Comparison of ENCODE assay signal across 22 cellular contexts in genomic region chr4:151962138-151962845, GRCh38.
"Had no signal": no experiment of that assay in that cellular context is flagged by ENCODE, and none has a peak within 500 bp of the region (broad histone marks: within the 10 kb centered on the region; RNA-seq: fewer than 3 reads in every experiment).

No MANE protein-coding gene starts in this region.

- DNase-seq: activated CD4-positive, alpha-beta T cell treated with anti-CD3 and anti-CD28 coated beads, Interleukin-2, amount 50 U/mL, for 1 hour; activated naive CD4-positive, alpha-beta T cell treated with anti-CD3 and anti-CD28 coated beads, Interleukin-2, amount 10 ng/mL, durations not matched to agents 7 days and 5 days; activated T-cell treated with anti-CD3 and anti-CD28 coated beads for 4 hours; adrenal gland; body of pancreas; effector memory CD8-positive, alpha-beta T cell; glutamatergic neuron; immature natural killer cell; left colon; naive thymus-derived CD8-positive, alpha-beta T cell; sigmoid colon; stimulated activated CD4-positive, alpha-beta T cell treated with anti-CD3 and anti-CD28 coated beads, Interleukin-4, amount 100 ng/mL, for 1 hour; stimulated activated CD8-positive, alpha-beta memory T cell treated with anti-CD3 and anti-CD28 coated beads, Interleukin-4, amount 100 ng/mL, for 48 hours; T-helper 17 cell; testis; upper lobe of right lung had no signal

- H3K27ac ChIP-seq: body of pancreas, sigmoid colon, testis, upper lobe of right lung had no signal

- H3K27me3 ChIP-seq: adrenal gland, sigmoid colon, testis, upper lobe of right lung had no signal

- H3K4me1 Mint-ChIP-seq: activated T-helper 17 cell treated with anti-CD3 and anti-CD28 coated beads, Interleukin-2, amount 50 U/mL, for 72 hours; central memory CD8-positive, alpha-beta T cell; immature natural killer cell had no signal

- H3K4me3 Mint-ChIP-seq: activated naive CD4-positive, alpha-beta T cell treated with anti-CD3 and anti-CD28 coated beads, Interleukin-2, amount 10 ng/mL, durations not matched to agents 7 days and 5 days; activated T-helper 17 cell treated with anti-CD3 and anti-CD28 coated beads, Interleukin-2, amount 50 U/mL, for 72 hours; central memory CD8-positive, alpha-beta T cell; effector memory CD8-positive, alpha-beta T cell; immature natural killer cell; naive thymus-derived CD8-positive, alpha-beta T cell; stimulated activated naive CD8-positive, alpha-beta T cell treated with anti-CD3 and anti-CD28 coated beads, Interleukin-15, Interleukin-2, amounts not matched to agents 100 ng/mL and 50 ng/mL, for 24 hours; T-helper 17 cell; WTC11 had no signal

- H3K27ac Mint-ChIP-seq: activated naive CD4-positive, alpha-beta T cell treated with anti-CD3 and anti-CD28 coated beads, Interleukin-2, amount 10 ng/mL, durations not matched to agents 7 days and 5 days; activated T-helper 17 cell treated with anti-CD3 and anti-CD28 coated beads, Interleukin-2, amount 50 U/mL, for 72 hours; effector memory CD8-positive, alpha-beta T cell; immature natural killer cell; progenitor cell of endocrine pancreas; stimulated activated naive CD8-positive, alpha-beta T cell treated with anti-CD3 and anti-CD28 coated beads, Interleukin-15, Interleukin-2, amounts not matched to agents 100 ng/mL and 50 ng/mL, for 24 hours; WTC11 had no signal

- H3K4me1 ChIP-seq: body of pancreas, upper lobe of right lung had no signal

- H3K4me3 ChIP-seq: adrenal gland, body of pancreas, lung, sigmoid colon, testis, upper lobe of right lung had no signal

- H3K9me3 Mint-ChIP-seq: activated T-helper 17 cell treated with anti-CD3 and anti-CD28 coated beads, Interleukin-2, amount 50 U/mL, for 72 hours; central memory CD8-positive, alpha-beta T cell; effector memory CD8-positive, alpha-beta T cell; immature natural killer cell had no signal

- ATAC-seq: activated T-helper 17 cell treated with anti-CD3 and anti-CD28 coated beads, Interleukin-2, amount 50 U/mL, for 72 hours; body of pancreas; effector memory CD8-positive, alpha-beta T cell; left colon; naive thymus-derived CD8-positive, alpha-beta T cell; T-helper 17 cell; upper lobe of right lung; WTC11 had no signal

- H3K9me3 ChIP-seq: adrenal gland, body of pancreas, sigmoid colon, testis, upper lobe of right lung had no signal

- H3K27me3 Mint-ChIP-seq: stimulated activated naive CD8-positive, alpha-beta T cell treated with anti-CD3 and anti-CD28 coated beads, Interleukin-15, Interleukin-2, amounts not matched to agents 100 ng/mL and 50 ng/mL, for 24 hours had no signal

- H3K36me3 ChIP-seq: adrenal gland, sigmoid colon, upper lobe of right lung had no signal

- H3K36me3 Mint-ChIP-seq: activated naive CD4-positive, alpha-beta T cell treated with anti-CD3 and anti-CD28 coated beads, Interleukin-2, amount 10 ng/mL, durations not matched to agents 7 days and 5 days; immature natural killer cell; naive thymus-derived CD8-positive, alpha-beta T cell; WTC11 had no signal
